Comparison of ENCODE assay signal across 15 cellular contexts in genomic region chr1:245837741-245838140, GRCh38.
DNase-seq lines count a peak whose midpoint lies in the region; ATAC-seq and TF ChIP-seq lines count a peak whose summit lies in the region.
"Had no signal": no experiment of that assay in that cellular context is flagged by ENCODE, and none has a peak within 500 bp of the region (broad histone marks: within the 10 kb centered on the region; RNA-seq: fewer than 3 reads in every experiment).

No MANE protein-coding gene starts in this region.

- H3K4me3 Mint-ChIP-seq in mesothelial cell of epicardium: no peak overlapping the region
- H3K4me3 Mint-ChIP-seq in activated CD4-positive, alpha-beta memory T cell treated with anti-CD3 and anti-CD28 coated beads for 36 hours: no peak overlapping the region
- H3K4me3 Mint-ChIP-seq: B cell; stimulated activated effector memory CD8-positive, alpha-beta T cell treated with anti-CD3 and anti-CD28 coated beads, Interleukin-12 subunit alpha, Interleukin-12 subunit beta, amount 100 ng/mL, for 72 hours; type B pancreatic cell had no signal

- DNase-seq in EH (ENCODE audit: low read depth) (peak; percentile 62), NCI-H2227 treated with DMSO at 0.1 percent for 48 hours (lab: John Stamatoyannopoulos, UW) (peak; percentile 21), dedifferentiated amniotic fluid mesenchymal stem cell (ENCODE audit: extremely low spot score) (peak; percentile 34), mesothelial cell of epicardium (ENCODE audit: low spot score in 2 of 2, unreplicated experiment in 2 of 2) (no peak), posterior vena cava (ENCODE audit: low spot score) (no peak)
- DNase-seq in activated CD4-positive, alpha-beta memory T cell treated with anti-CD3 and anti-CD28 coated beads for 36 hours: no peak
- no peak for DNase-seq in activated naive CD4-positive, alpha-beta T cell treated with Interleukin-2 at 50 U/mL for 16 hours
- DNase-seq: activated effector memory CD4-positive, alpha-beta T cell treated with Interleukin-2 at 50 U/mL for 16 hours; mesendoderm; NCI-H345; nucleus accumbens had no signal

- ATAC-seq in GM21717 (IDR thresholded peaks at IDR 0.05; ENCODE audit: unreplicated experiment): no peak
- ATAC-seq: stimulated activated effector memory CD8-positive, alpha-beta T cell treated with anti-CD3 and anti-CD28 coated beads, Interleukin-12 subunit alpha, Interleukin-12 subunit beta, amount 100 ng/mL, for 72 hours had no signal

- H3K4me1 Mint-ChIP-seq in mesothelial cell of epicardium: peaks cover 17% of the 10 kb centered on the region
- no peaks in the 10 kb centered on the region for H3K4me1 Mint-ChIP-seq in activated CD4-positive, alpha-beta memory T cell treated with anti-CD3 and anti-CD28 coated beads for 36 hours (ENCODE audit: low read depth)
- H3K4me1 Mint-ChIP-seq: B cell; stimulated activated effector memory CD8-positive, alpha-beta T cell treated with anti-CD3 and anti-CD28 coated beads, Interleukin-12 subunit alpha, Interleukin-12 subunit beta, amount 100 ng/mL, for 72 hours had no signal

- intact Hi-C loops in activated CD4-positive, alpha-beta memory T cell treated with anti-CD3 and anti-CD28 coated beads for 36 hours (cut with micrococcal nuclease): no loop called here
- intact Hi-C loops in posterior vena cava (cut with DNase I): no loop called here

- CTCF ChIA-PET in activated CD4-positive, alpha-beta memory T cell treated with anti-CD3 and anti-CD28 coated beads for 36 hours (lab: Charles Lee): no interaction called here

- no peaks in the 10 kb centered on the region for H3K27me3 Mint-ChIP-seq in mesothelial cell of epicardium (ENCODE audit: low read depth)
- H3K27me3 Mint-ChIP-seq in activated CD4-positive, alpha-beta memory T cell treated with anti-CD3 and anti-CD28 coated beads for 36 hours: no peaks in the 10 kb centered on the region
- H3K27me3 Mint-ChIP-seq: B cell, type B pancreatic cell had no signal

- H3K9me3 Mint-ChIP-seq in mesothelial cell of epicardium: no peaks in the 10 kb centered on the region
- no peaks in the 10 kb centered on the region for H3K9me3 Mint-ChIP-seq in activated CD4-positive, alpha-beta memory T cell treated with anti-CD3 and anti-CD28 coated beads for 36 hours
- H3K9me3 Mint-ChIP-seq: stimulated activated effector memory CD8-positive, alpha-beta T cell treated with anti-CD3 and anti-CD28 coated beads, Interleukin-12 subunit alpha, Interleukin-12 subunit beta, amount 100 ng/mL, for 72 hours; type B pancreatic cell had no signal

- POLR2A ChIA-PET in activated CD4-positive, alpha-beta memory T cell treated with anti-CD3 and anti-CD28 coated beads for 36 hours (lab: Charles Lee): no interaction called here

- no peak for TF ChIP-seq CTCF in mesothelial cell of epicardium (IDR thresholded peaks at IDR 0.05; ENCODE audit: unreplicated experiment)

- H3K36me3 Mint-ChIP-seq in mesothelial cell of epicardium: no peaks in the 10 kb centered on the region
- H3K36me3 Mint-ChIP-seq in activated CD4-positive, alpha-beta memory T cell treated with anti-CD3 and anti-CD28 coated beads for 36 hours: peaks cover 7% of the 10 kb centered on the region
- H3K36me3 Mint-ChIP-seq: stimulated activated effector memory CD8-positive, alpha-beta T cell treated with anti-CD3 and anti-CD28 coated beads, Interleukin-12 subunit alpha, Interleukin-12 subunit beta, amount 100 ng/mL, for 72 hours; type B pancreatic cell had no signal

- peak overlapping the region; percentile 48 for H3K27ac Mint-ChIP-seq in mesothelial cell of epicardium
- H3K27ac Mint-ChIP-seq in activated CD4-positive, alpha-beta memory T cell treated with anti-CD3 and anti-CD28 coated beads for 36 hours: no peak overlapping the region
- H3K27ac Mint-ChIP-seq: B cell, type B pancreatic cell had no signal

Comparison
In these comparisons a context has a peak if more than half of its experiments do, and no peak if none do; other contexts are left out.
1. DNase-seq: peak in EH (single experiment), NCI-H2227 treated with DMSO at 0.1 percent for 48 hours (single experiment) and dedifferentiated amniotic fluid mesenchymal stem cell (single experiment); none in mesothelial cell of epicardium (0 of 2), activated CD4-positive, alpha-beta memory T cell treated with anti-CD3 and anti-CD28 coated beads for 36 hours (single experiment), posterior vena cava (single experiment) and activated naive CD4-positive, alpha-beta T cell treated with Interleukin-2 at 50 U/mL for 16 hours (single experiment).